In the genomic region with DNA sequence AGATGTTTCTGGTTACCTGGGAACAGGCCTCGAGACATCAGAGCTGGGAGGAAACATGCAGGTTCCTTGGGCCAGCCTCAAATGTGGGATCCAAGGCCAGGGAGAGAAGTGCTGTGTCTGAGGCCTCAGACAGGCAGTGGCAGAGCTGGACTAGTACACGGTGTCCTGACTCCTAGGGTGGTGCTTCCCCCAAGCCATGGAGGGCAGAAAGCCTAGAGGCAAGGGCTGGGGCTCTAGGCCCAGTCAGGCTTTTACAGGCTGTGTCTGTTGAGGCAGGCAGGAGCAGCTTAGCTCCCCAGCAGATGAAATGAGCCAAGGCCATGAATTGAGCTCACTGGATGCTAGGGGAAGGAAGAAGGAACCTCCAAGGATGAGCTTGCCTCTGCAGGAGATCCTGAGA, we compare ENCODE assay signal across 1 cellular context.
TF ChIP-seq lines count a peak whose summit lies in the region.

No MANE protein-coding gene starts in this region.

TF ChIP-seq in H1, 55 proteins besides CTCF, POLR2A, EP300 and RAD21:
- no peak for TF ChIP-seq ASH2L (IDR thresholded peaks at IDR 0.05; ENCODE audit: low read length)
- TF ChIP-seq JUN (IDR thresholded peaks at IDR 0.05; ENCODE audit: low read depth, low read length), result no peak
- no peak for TF ChIP-seq ZNF274 (IDR thresholded peaks at IDR 0.05; ENCODE audit: borderline replicate concordance, extremely low read depth, low read length)
- no peak for TF ChIP-seq CTBP2 (IDR thresholded peaks at IDR 0.05; ENCODE audit: borderline replicate concordance, insufficient read depth, insufficient read length, low read length)
- TF ChIP-seq HDAC6 (IDR thresholded peaks at IDR 0.05; ENCODE audit: low read depth, low read length), result no peak
- TF ChIP-seq KDM4A (IDR thresholded peaks at IDR 0.05; ENCODE audit: low read depth, low read length, severe bottlenecking), result no peak
- TF ChIP-seq MAX (IDR thresholded peaks at IDR 0.05), result no peak
- TF ChIP-seq USF2 (IDR thresholded peaks at IDR 0.05; ENCODE audit: low read length), result no peak
- no peak for TF ChIP-seq SP2 (IDR thresholded peaks at IDR 0.05; ENCODE audit: low read length)
- TF ChIP-seq TEAD4 (IDR thresholded peaks at IDR 0.05; ENCODE audit: low read depth, low read length), result no peak
- no peak for TF ChIP-seq SUZ12 (IDR thresholded peaks at IDR 0.05; ENCODE audit: low read length)
- TF ChIP-seq CBX8 (IDR thresholded peaks at IDR 0.05; ENCODE audit: borderline replicate concordance, low read depth, low read length), result no peak
- no peak for TF ChIP-seq SRF (IDR thresholded peaks at IDR 0.05; ENCODE audit: low read depth, low read length)
- TF ChIP-seq KDM5A (IDR thresholded peaks at IDR 0.05; ENCODE audit: low read length), result no peak
- TF ChIP-seq YY1 (IDR thresholded peaks at IDR 0.05; ENCODE audit: low read depth, low read length), result no peak
- TF ChIP-seq E2F6 (IDR thresholded peaks at IDR 0.05), result no peak
- no peak for TF ChIP-seq CEBPB (IDR thresholded peaks at IDR 0.05; ENCODE audit: low read depth, low read length)
TF ChIP-seq in H1: peak in this region for 0.
